Comparison of ENCODE assay signal across 10 cellular contexts in genomic region chr1:41399148-41399795, GRCh38. TPM values are rescaled to one million over a fixed set of nuclear protein-coding genes. Genes with fewer than 3 reads are reported as not detected.
DNase-seq lines count a peak whose midpoint lies in the region; ATAC-seq and TF ChIP-seq lines count a peak whose summit lies in the region.
"Had no signal": no experiment of that assay in that cellular context is flagged by ENCODE, and none has a peak within 500 bp of the region (broad histone marks: within the 10 kb centered on the region; RNA-seq: fewer than 3 reads in every experiment).

No MANE protein-coding gene starts in this region.

- H3K27ac ChIP-seq in iPS-20b (ENCODE audit: low read length): no peak overlapping the region
- no peak overlapping the region for H3K27ac ChIP-seq in substantia nigra (ENCODE audit: low read depth, low read length, poor library complexity, severe bottlenecking)
- H3K27ac ChIP-seq in uterus: no peak overlapping the region

- DNase-seq in NCI-H82 (lab: John Stamatoyannopoulos, UW) (peak; percentile 72), NCI-H82 treated with DMSO at 0.1 percent for 48 hours (lab: John Stamatoyannopoulos, UW; ENCODE audit: unreplicated experiment) (no peak), amygdala (lab: John Stamatoyannopoulos, UW) (peak in 37 of 56 donors; percentile 16 to 74 (median 39)), substantia nigra (lab: John Stamatoyannopoulos, UW) (peak in 31 of 49 donors; percentile 11 to 68 (median 36)), uterus (no peak)
- DNase-seq: left colon had no signal

- H3K36me3 ChIP-seq in iPS-20b (ENCODE audit: insufficient read depth, low read depth, low read length) (no peaks in the 10 kb centered on the region), uterus (no peaks in the 10 kb centered on the region)

- intact Hi-C loops in uterus (cut with DNase I; ENCODE audit: low total_unique reads): no loop called here

- peaks cover 24% of the 10 kb centered on the region for H3K27me3 ChIP-seq in iPS-20b (ENCODE audit: insufficient read depth, low read length)
- no peaks in the 10 kb centered on the region for H3K27me3 ChIP-seq in uterus

- H3K4me3 ChIP-seq in iPS-20b (ENCODE audit: low read length): peak overlapping the region; percentile 6; the same call in 1 of the 2 replicates
- H3K4me3 ChIP-seq in uterus: no peak overlapping the region

- no peak for TF ChIP-seq CTCF in uterus (IDR thresholded peaks at IDR 0.05)

- H3K4me1 ChIP-seq in iPS-20b (ENCODE audit: insufficient read depth, low read length) (peaks cover 11% of the 10 kb centered on the region), uterus (no peaks in the 10 kb centered on the region)

- no peak for ATAC-seq in HG02852 (IDR thresholded peaks at IDR 0.05; ENCODE audit: unreplicated experiment)
- ATAC-seq in HG03520 (IDR thresholded peaks at IDR 0.05; ENCODE audit: unreplicated experiment): no peak
- ATAC-seq: HCT116, left colon had no signal

- TF ChIP-seq POLR2A in uterus (IDR thresholded peaks at IDR 0.05): no peak

- H3K9me3 ChIP-seq in iPS-20b (ENCODE audit: insufficient read depth, low read depth, low read length) (no peaks in the 10 kb centered on the region), uterus (no peaks in the 10 kb centered on the region)

- no peak overlapping the region for H3K9ac ChIP-seq in iPS-20b (ENCODE audit: low read depth, low read length)

RNA-seq across cellular contexts. Expression of gene FOXO6, which starts 38.0 kb away (rescaled TPM):
- total RNA-seq in uterus: 10 to 100 TPM in 1 of 4 donors, 1 to 10 TPM in 2, not detected in 1; 3.9 to 20.1 (median 7.6) TPM

Comparison
In these comparisons a context has a peak if more than half of its experiments do, and no peak if none do; other contexts are left out.
1. DNase-seq: peak in NCI-H82 (single experiment), amygdala (37 of 56) and substantia nigra (31 of 49); none in NCI-H82 treated with DMSO at 0.1 percent for 48 hours (single experiment) and uterus (0 of 2).